In the genomic region with DNA sequence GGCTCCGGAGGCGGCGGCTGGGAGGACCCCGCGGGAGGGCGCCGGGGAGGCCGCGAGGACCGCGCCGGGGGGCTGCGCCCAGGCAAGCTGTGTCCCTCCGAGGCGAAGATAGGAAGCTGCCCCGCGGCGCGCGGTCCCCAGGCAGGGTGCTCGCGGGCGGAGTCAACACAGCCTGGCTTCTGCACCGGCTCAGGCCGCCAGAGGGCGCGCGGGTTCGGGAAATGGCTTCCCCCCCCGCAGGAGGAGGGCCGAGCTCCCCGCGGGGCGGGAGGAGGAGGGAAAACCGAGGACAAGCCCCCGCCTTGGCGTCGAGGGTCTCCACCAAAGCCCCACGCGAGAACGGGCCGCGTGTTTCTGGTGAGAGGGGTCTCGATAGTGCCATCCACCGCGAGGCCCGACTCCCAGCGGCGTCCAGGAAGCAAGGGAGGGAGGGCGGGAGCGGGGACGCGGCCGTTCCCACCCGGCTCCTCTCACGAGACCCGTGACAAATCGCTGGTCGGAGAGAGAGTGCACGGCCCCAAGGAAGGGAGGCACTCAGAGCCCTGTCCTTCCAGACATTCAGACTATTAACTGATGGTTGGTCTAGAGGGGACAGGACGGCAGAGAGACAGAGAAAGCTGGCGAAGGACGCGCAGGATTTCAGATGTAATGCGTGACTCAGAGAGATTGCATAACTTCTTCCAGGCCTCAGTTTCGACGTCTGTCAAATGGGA, we compare ENCODE assay signal across 8 cellular contexts.
DNase-seq lines count a peak whose midpoint lies in the region; ATAC-seq and TF ChIP-seq lines count a peak whose summit lies in the region.

No MANE protein-coding gene starts in this region.

- H3K9ac ChIP-seq in mesendoderm (ENCODE audit: low read length), result peak overlapping the region; percentile 69

- H3K4me1 ChIP-seq in mesendoderm (ENCODE audit: control insufficient read depth, low read depth, low read length), result no peaks in the 10 kb centered on the region

- ATAC-seq in GM18909 (IDR thresholded peaks at IDR 0.05; ENCODE audit: poor library complexity, unreplicated experiment), result peak; percentile 90
- ATAC-seq in HG03139 (IDR thresholded peaks at IDR 0.05; ENCODE audit: unreplicated experiment), result peak; percentile 84

- peak; percentile 92 for TF ChIP-seq CTCF in BJ (IDR thresholded peaks at IDR 0.05; ENCODE audit: insufficient read depth, low read depth, low read length)

- H3K18ac ChIP-seq in mesendoderm (ENCODE audit: low read length), result peak overlapping the region; percentile 53

- no peak overlapping the region for H2BK15ac ChIP-seq in mesendoderm (replicated peaks; ENCODE audit: low read depth)

- H3K79me2 ChIP-seq in mesendoderm (ENCODE audit: control insufficient read depth, insufficient read depth, low read length), result no peaks in the 10 kb centered on the region

- H3K27ac ChIP-seq in mesendoderm (ENCODE audit: low read depth, low read length), result no peak overlapping the region

- no CpG with 5 or more reads among the region's 67 CpGs for WGBS in mesendoderm (ENCODE audit: extremely low coverage, insufficient coverage, low lambda C conversion rate)

- H3K56ac ChIP-seq in mesendoderm (ENCODE audit: low read length), result peak overlapping the region; percentile 88

- no peak overlapping the region for H4K5ac ChIP-seq in mesendoderm (ENCODE audit: low read length)

- no peak overlapping the region for H2AK5ac ChIP-seq in mesendoderm (ENCODE audit: low read length)

- no peaks in the 10 kb centered on the region for H3K27me3 ChIP-seq in BJ (ENCODE audit: control insufficient read depth, insufficient read depth, low read length)
- H3K27me3 ChIP-seq in mesendoderm (ENCODE audit: insufficient read depth, low read length, poor library complexity), result no peaks in the 10 kb centered on the region

- H3K27ac Mint-ChIP-seq in activated CD4-positive, alpha-beta memory T cell treated with anti-CD3 and anti-CD28 coated beads, Interleukin-2, amount 10 ng/mL, durations not matched to agents 7 days and 5 days, result no peak overlapping the region

- H4K8ac ChIP-seq in mesendoderm (ENCODE audit: low read depth, low read length), result no peak overlapping the region

- peak overlapping the region; percentile 65 for H3K4me3 Mint-ChIP-seq in activated CD4-positive, alpha-beta memory T cell treated with anti-CD3 and anti-CD28 coated beads, Interleukin-2, amount 10 ng/mL, durations not matched to agents 7 days and 5 days

- no peaks in the 10 kb centered on the region for H3K36me3 Mint-ChIP-seq in activated CD4-positive, alpha-beta memory T cell treated with anti-CD3 and anti-CD28 coated beads, Interleukin-2, amount 10 ng/mL, durations not matched to agents 7 days and 5 days (ENCODE audit: low read depth)

- CTCF ChIA-PET in BJ (lab: Yijun Ruan, JAX), result interaction anchor here (0.5 to 2.3 kb wide), 41 partner anchors 9 to 1593 kb away, joined by 3 to 44 read pairs (median 4); a partner anchor contains a TSS
- CTCF ChIA-PET in activated CD4-positive, alpha-beta memory T cell treated with anti-CD3 and anti-CD28 coated beads, Interleukin-2, amount 10 ng/mL, durations not matched to agents 7 days and 5 days (lab: Charles Lee), result interaction anchor here (0.5 to 4.0 kb wide), 56 partner anchors 9 to 1592 kb away, joined by 3 to 65 read pairs (median 3); a partner anchor contains a TSS

- H3K4ac ChIP-seq in mesendoderm (ENCODE audit: low read depth, low read length), result no peak overlapping the region

- DNase-seq in BJ (ENCODE audit: low read depth), result peak; percentile 10
- DNase-seq in NCI-H526 treated with DMSO at 0.1 percent for 48 hours (lab: John Stamatoyannopoulos, UW), result peak; percentile 15
- DNase-seq in activated CD4-positive, alpha-beta memory T cell treated with anti-CD3 and anti-CD28 coated beads, Interleukin-2, amount 10 ng/mL, durations not matched to agents 7 days and 5 days, result peak; percentile 90
- peak; percentile 81 for DNase-seq in effector CD8-positive, alpha-beta T cell (lab: John Stamatoyannopoulos, UW)
- DNase-seq in mesendoderm, result peak; percentile 79
- peak; percentile 66 for DNase-seq in stimulated activated CD8-positive, alpha-beta memory T cell treated with anti-CD3 and anti-CD28 coated beads, Interleukin-12 subunit alpha, Interleukin-12 subunit beta, amount 100 ng/mL, for 24 hours (ENCODE audit: extremely low read depth)

- peak overlapping the region; percentile 57 for H3K4me3 ChIP-seq in BJ (ENCODE audit: low read depth, low read length)
- H3K4me3 ChIP-seq in mesendoderm (ENCODE audit: low read length), result peak overlapping the region; percentile 29

- peaks cover 8% of the 10 kb centered on the region for H3K4me1 Mint-ChIP-seq in activated CD4-positive, alpha-beta memory T cell treated with anti-CD3 and anti-CD28 coated beads, Interleukin-2, amount 10 ng/mL, durations not matched to agents 7 days and 5 days

- POLR2A ChIA-PET in BJ (lab: Charles Lee), result interaction anchor here (0.6 kb wide), 1 partner anchor 150 kb away, joined by 4 read pairs; no protein-coding TSS in a partner anchor
- POLR2A ChIA-PET in activated CD4-positive, alpha-beta memory T cell treated with anti-CD3 and anti-CD28 coated beads, Interleukin-2, amount 10 ng/mL, durations not matched to agents 7 days and 5 days (lab: Charles Lee), result interaction anchor here (1.0 to 2.3 kb wide), 5 partner anchors 27 to 105 kb away, joined by 3 to 20 read pairs (median 4); a partner anchor contains a TSS

- peak overlapping the region; percentile 86 for H3K4me2 ChIP-seq in mesendoderm (ENCODE audit: low read length)

- peaks cover 12% of the 10 kb centered on the region for H3K27me3 Mint-ChIP-seq in activated CD4-positive, alpha-beta memory T cell treated with anti-CD3 and anti-CD28 coated beads, Interleukin-2, amount 10 ng/mL, durations not matched to agents 7 days and 5 days

- no peaks in the 10 kb centered on the region for H3K79me1 ChIP-seq in mesendoderm (ENCODE audit: low read length)

- no peak overlapping the region for H2BK5ac ChIP-seq in mesendoderm (ENCODE audit: low read length)

- H3K36me3 ChIP-seq in BJ (ENCODE audit: control insufficient read depth, insufficient read depth, low read length) (no peaks in the 10 kb centered on the region), mesendoderm (ENCODE audit: control insufficient read depth, insufficient read depth, low read length) (no peaks in the 10 kb centered on the region)

- H2BK120ac ChIP-seq in mesendoderm (ENCODE audit: low read depth, low read length), result no peak overlapping the region

- H3K9me3 Mint-ChIP-seq in activated CD4-positive, alpha-beta memory T cell treated with anti-CD3 and anti-CD28 coated beads, Interleukin-2, amount 10 ng/mL, durations not matched to agents 7 days and 5 days, result no peaks in the 10 kb centered on the region

- H3K23ac ChIP-seq in mesendoderm (ENCODE audit: low read length), result no peak overlapping the region

Comparison
In these comparisons a context has a peak if more than half of its experiments do, and no peak if none do; other contexts are left out.
1. DNase-seq: peak in every context shown above with its lines; median percentile 90 in activated CD4-positive, alpha-beta memory T cell treated with anti-CD3 and anti-CD28 coated beads, Interleukin-2, amount 10 ng/mL, durations not matched to agents 7 days and 5 days; 81 in effector CD8-positive, alpha-beta T cell; 79 in mesendoderm; 66 in stimulated activated CD8-positive, alpha-beta memory T cell treated with anti-CD3 and anti-CD28 coated beads, Interleukin-12 subunit alpha, Interleukin-12 subunit beta, amount 100 ng/mL, for 24 hours; 15 in NCI-H526 treated with DMSO at 0.1 percent for 48 hours; 10 in BJ.